ENCODE assay signal across 19 cellular contexts in genomic region chr3:43214616-43215015, GRCh38.
A peak's percentile ranks its signal among the peaks of the same experiment; 100 is the strongest.
DNase-seq lines count a peak whose midpoint lies in the region; ATAC-seq and TF ChIP-seq lines count a peak whose summit lies in the region.
"Had no signal": no experiment of that assay in that cellular context is flagged by ENCODE, and none has a peak within 500 bp of the region (broad histone marks: within the 10 kb centered on the region; RNA-seq: fewer than 3 reads in every experiment).

No MANE protein-coding gene starts in this region.

- POLR2A ChIA-PET in WTC11 (lab: Charles Lee): no interaction called here
- POLR2A ChIA-PET in activated CD4-positive, alpha-beta memory T cell treated with anti-CD3 and anti-CD28 coated beads for 36 hours (lab: Charles Lee): no interaction called here

- in situ Hi-C loops in GM13976 (cut with MboI; ENCODE audit: low sequenced_read_pairs, unreplicated experiment): no loop called here

- TF ChIP-seq CTCF in Calu3 (IDR thresholded peaks at IDR 0.05; ENCODE audit: unreplicated experiment) (no peak), choroid plexus epithelial cell (conservative IDR thresholded peaks at IDR 0.05; ENCODE audit: low read depth, low read length) (no peak), WTC11 (IDR thresholded peaks at IDR 0.05) (no peak), GM13976 (IDR thresholded peaks at IDR 0.05; ENCODE audit: borderline replicate concordance, control extremely low read depth, extremely low read depth, insufficient read depth, missing control alignments) (no peak)

- intact Hi-C loops in Calu3 (cut with micrococcal nuclease; ENCODE audit: unreplicated experiment): loop anchor here (2.0 to 5.0 kb wide), 2 partner anchors 52 to 164 kb away; no protein-coding TSS in a partner anchor
- intact Hi-C loops in left colon (cut with DNase I, micrococcal nuclease): no loop called here
- intact Hi-C loops in activated CD4-positive, alpha-beta memory T cell treated with anti-CD3 and anti-CD28 coated beads for 36 hours (cut with micrococcal nuclease): no loop called here

- no peak overlapping the region for H3K4me3 ChIP-seq in choroid plexus epithelial cell (ENCODE audit: low read depth, low read length)
- H3K4me3 ChIP-seq: cardiac muscle cell, GM12878, K562, skin epidermis had no signal

- H3K27ac Mint-ChIP-seq in Calu3 (ENCODE audit: unreplicated experiment): peak overlapping the region; percentile 92
- H3K27ac Mint-ChIP-seq in WTC11: no peak overlapping the region
- no peak overlapping the region for H3K27ac Mint-ChIP-seq in activated CD4-positive, alpha-beta memory T cell treated with anti-CD3 and anti-CD28 coated beads for 36 hours
- H3K27ac Mint-ChIP-seq: activated B cell treated with CpG ODN at 0.5 μM for 24 hours had no signal

- H3K9me3 Mint-ChIP-seq in Calu3 (ENCODE audit: low read depth, unreplicated experiment) (peaks cover 4% of the 10 kb centered on the region), WTC11 (no peaks in the 10 kb centered on the region; the same call in 1 of the 2 replicates)
- H3K9me3 Mint-ChIP-seq in activated CD4-positive, alpha-beta memory T cell treated with anti-CD3 and anti-CD28 coated beads for 36 hours: no peaks in the 10 kb centered on the region
- H3K9me3 Mint-ChIP-seq: activated B cell treated with CpG ODN at 0.5 μM for 24 hours; CD8-positive, alpha-beta memory T cell; T-cell had no signal

- H3K4me1 Mint-ChIP-seq in Calu3 (ENCODE audit: low read depth, unreplicated experiment) (peaks cover 64% of the 10 kb centered on the region), WTC11 (no peaks in the 10 kb centered on the region)
- peaks cover 21% of the 10 kb centered on the region for H3K4me1 Mint-ChIP-seq in activated CD4-positive, alpha-beta memory T cell treated with anti-CD3 and anti-CD28 coated beads for 36 hours (ENCODE audit: low read depth)
- H3K4me1 Mint-ChIP-seq: activated B cell treated with CpG ODN at 0.5 μM for 24 hours had no signal

- H3K27me3 Mint-ChIP-seq in Calu3 (ENCODE audit: unreplicated experiment) (no peaks in the 10 kb centered on the region), WTC11 (ENCODE audit: low read depth) (no peaks in the 10 kb centered on the region; the same call in 1 of the 2 replicates)
- no peaks in the 10 kb centered on the region for H3K27me3 Mint-ChIP-seq in activated CD4-positive, alpha-beta memory T cell treated with anti-CD3 and anti-CD28 coated beads for 36 hours
- H3K27me3 Mint-ChIP-seq: CD8-positive, alpha-beta memory T cell; T-cell had no signal

- ATAC-seq in left colon: peak; percentile 63
- no peak for ATAC-seq in WTC11
- ATAC-seq: GM12878, K562, left ventricle myocardium superior, Right ventricle myocardium inferior, T-cell had no signal

- no TSS peak for BruUV-seq in Calu3 (replicated peaks; lab: Mats Ljungman, UMichigan)

- H3K36me3 Mint-ChIP-seq in Calu3 (ENCODE audit: insufficient read depth, unreplicated experiment): peaks cover 10% of the 10 kb centered on the region
- no peaks in the 10 kb centered on the region for H3K36me3 Mint-ChIP-seq in WTC11
- no peaks in the 10 kb centered on the region for H3K36me3 Mint-ChIP-seq in activated CD4-positive, alpha-beta memory T cell treated with anti-CD3 and anti-CD28 coated beads for 36 hours
- H3K36me3 Mint-ChIP-seq: CD8-positive, alpha-beta memory T cell; T-cell had no signal

- DNase-seq in Calu3 (peak; percentile 36), LoVo (ENCODE audit: low spot score) (peak; percentile 79), choroid plexus epithelial cell (ENCODE audit: low read depth) (peak; percentile 41), left colon (no peak), WTC11 (ENCODE audit: low spot score) (no peak), T-helper 1 cell (no peak), GM13976 (ENCODE audit: low spot score) (no peak)
- DNase-seq in activated CD4-positive, alpha-beta memory T cell treated with anti-CD3 and anti-CD28 coated beads for 36 hours: no peak
- DNase-seq: activated B cell treated with CpG ODN at 0.5 μM for 24 hours; CD8-positive, alpha-beta memory T cell; effector CD4-positive, alpha-beta T cell; left ventricle myocardium superior; NCI-H2171 treated with DMSO at 0.1 percent for 48 hours; T-cell had no signal

- CTCF ChIA-PET in Calu3 (lab: Charles Lee) (interaction anchor here (1.6 kb wide), 1 partner anchor 50 kb away, joined by 3 read pairs; no protein-coding TSS in a partner anchor), WTC11 (lab: Charles Lee) (no interaction called here)
- CTCF ChIA-PET in activated CD4-positive, alpha-beta memory T cell treated with anti-CD3 and anti-CD28 coated beads for 36 hours (lab: Charles Lee): interaction anchor here (1.0 kb wide), 1 partner anchor 9 kb away, joined by 3 read pairs; no protein-coding TSS in a partner anchor

- peak overlapping the region; percentile 57 for H3K4me3 Mint-ChIP-seq in Calu3 (ENCODE audit: low read depth, unreplicated experiment)
- H3K4me3 Mint-ChIP-seq in WTC11: no peak overlapping the region
- no peak overlapping the region for H3K4me3 Mint-ChIP-seq in activated CD4-positive, alpha-beta memory T cell treated with anti-CD3 and anti-CD28 coated beads for 36 hours
- H3K4me3 Mint-ChIP-seq: activated B cell treated with CpG ODN at 0.5 μM for 24 hours; CD8-positive, alpha-beta memory T cell; T-cell had no signal

TF ChIP-seq in WTC11, 78 proteins besides CTCF, POLR2A, EP300 and RAD21:
- TF ChIP-seq ARID4B (CRISPR knock-in tag; IDR thresholded peaks at IDR 0.05; ENCODE audit: borderline replicate concordance): no peak
- no peak for TF ChIP-seq JAZF1 (CRISPR knock-in tag; IDR thresholded peaks at IDR 0.05)

Comparison
In these comparisons a context has a peak if more than half of its experiments do, and no peak if none do; other contexts are left out.
1. DNase-seq: peak in Calu3 (single experiment), LoVo (single experiment) and choroid plexus epithelial cell (single experiment); none in left colon (0 of 2), WTC11 (single experiment), T-helper 1 cell (0 of 5), activated CD4-positive, alpha-beta memory T cell treated with anti-CD3 and anti-CD28 coated beads for 36 hours (single experiment) and GM13976 (single experiment).